Comparison of ENCODE assay signal across 26 cellular contexts in the genomic region with DNA sequence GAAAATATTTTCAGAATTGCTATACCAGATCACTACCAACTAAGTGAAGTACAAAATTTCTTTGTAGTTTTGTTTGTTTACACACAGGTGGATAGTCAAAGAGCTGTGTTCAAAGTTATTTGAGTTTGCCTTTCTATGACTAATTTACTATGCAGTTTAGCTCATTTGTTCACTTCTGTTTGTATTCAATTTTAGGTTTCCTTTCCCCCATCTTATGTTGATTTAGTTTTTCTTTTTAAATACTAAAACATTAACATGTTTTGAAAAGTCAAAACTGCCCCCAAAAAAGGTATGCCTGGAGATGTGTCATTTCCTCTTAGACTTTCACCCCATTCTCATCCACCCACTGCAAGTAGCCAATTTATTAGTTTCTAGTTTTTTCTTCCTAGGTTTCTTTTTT. TPM values are rescaled to one million over a fixed set of nuclear protein-coding genes. Genes with fewer than 3 reads are reported as not detected.
DNase-seq lines count a peak whose midpoint lies in the region; ATAC-seq and TF ChIP-seq lines count a peak whose summit lies in the region.
"Had no signal": no experiment of that assay in that cellular context is flagged by ENCODE, and none has a peak within 500 bp of the region (broad histone marks: within the 10 kb centered on the region; RNA-seq: fewer than 3 reads in every experiment).

No MANE protein-coding gene starts in this region.

- H3K27ac Mint-ChIP-seq in T-helper 1 cell treated with Interleukin-12 subunit alpha and Interleukin-12 subunit beta and Interleukin-4 antibody, amounts not matched to agents 30 μg/mL and 1 μg/mL, for 36 hours, result peak overlapping the region; percentile 62
- H3K27ac Mint-ChIP-seq in naive thymus-derived CD4-positive, alpha-beta T cell, result peak overlapping the region in 5 of 9 donors; percentile 15 to 75 (median 64)

- no peaks in the 10 kb centered on the region for H3K36me3 Mint-ChIP-seq in T-helper 1 cell treated with Interleukin-12 subunit alpha and Interleukin-12 subunit beta and Interleukin-4 antibody, amounts not matched to agents 30 μg/mL and 1 μg/mL, for 36 hours (ENCODE audit: low read depth)
- peaks cover 0 to 5% (median 0%) of the 10 kb centered on the region in 5 donors for H3K36me3 Mint-ChIP-seq in naive thymus-derived CD4-positive, alpha-beta T cell

- CTCF ChIA-PET in naive thymus-derived CD4-positive, alpha-beta T cell (lab: Charles Lee), result interaction anchor here (0.6 kb wide), 1 partner anchor 17 kb away, joined by 6 read pairs; no protein-coding TSS in a partner anchor

- H3K27me3 Mint-ChIP-seq in T-helper 1 cell treated with Interleukin-12 subunit alpha and Interleukin-12 subunit beta and Interleukin-4 antibody, amounts not matched to agents 30 μg/mL and 1 μg/mL, for 36 hours (ENCODE audit: low read depth), result no peaks in the 10 kb centered on the region
- no peaks in the 10 kb centered on the region for H3K27me3 Mint-ChIP-seq in naive thymus-derived CD4-positive, alpha-beta T cell

- intact Hi-C loops in naive thymus-derived CD4-positive, alpha-beta T cell (cut with micrococcal nuclease), result loop anchor here (2.0 to 10.0 kb wide), 4 partner anchors 279 to 831 kb away; a partner anchor contains a TSS

- POLR2A ChIA-PET in naive thymus-derived CD4-positive, alpha-beta T cell (lab: Charles Lee), result no interaction called here

- H3K27ac ChIP-seq in ACC112 (ENCODE audit: low read depth, low read length) (0 out of 2 replicates have a peak overlapping the region, but pooled peaks have one; percentile 11), SJSA1 (peak overlapping the region; percentile 91), brain microvascular endothelial cell (no peak overlapping the region)
- no peak overlapping the region for H3K27ac ChIP-seq in naive thymus-derived CD4-positive, alpha-beta T cell (ENCODE audit: low read depth, low read length)
- H3K27ac ChIP-seq: Peyer's patch, tibial artery had no signal

- H3K27me3 ChIP-seq in ACC112 (ENCODE audit: insufficient read depth, low read length), result no peaks in the 10 kb centered on the region
- no peaks in the 10 kb centered on the region for H3K27me3 ChIP-seq in SJSA1 (replicated peaks)
- no peaks in the 10 kb centered on the region for H3K27me3 ChIP-seq in naive thymus-derived CD4-positive, alpha-beta T cell (ENCODE audit: control insufficient read depth in 2 of 2, insufficient read depth in 2 of 2, low read length in 2 of 2)
- no peaks in the 10 kb centered on the region for H3K27me3 ChIP-seq in brain microvascular endothelial cell (replicated peaks)
- H3K27me3 ChIP-seq: BE2C, MG63, Peyer's patch, tibial artery had no signal

- H3K36me3 ChIP-seq in ACC112 (ENCODE audit: insufficient read depth, low read length) (no peaks in the 10 kb centered on the region), SJSA1 (peaks cover 6% of the 10 kb centered on the region; the same call in 1 of the 2 replicates), brain microvascular endothelial cell (replicated peaks) (no peaks in the 10 kb centered on the region)
- no peaks in the 10 kb centered on the region for H3K36me3 ChIP-seq in naive thymus-derived CD4-positive, alpha-beta T cell (ENCODE audit: control insufficient read depth in 2 of 3, insufficient read depth in 3 of 3, low read length in 3 of 3)
- H3K36me3 ChIP-seq: BE2C, MG63, Peyer's patch, tibial artery had no signal

- no peaks in the 10 kb centered on the region for H3K79me2 ChIP-seq in ACC112 (ENCODE audit: control insufficient read depth, insufficient read depth, low read length, unreplicated experiment)

- ATAC-seq in naive thymus-derived CD4-positive, alpha-beta T cell, result no peak
- no peak for ATAC-seq in HG03280 (IDR thresholded peaks at IDR 0.05; ENCODE audit: unreplicated experiment)

- H3K4me3 Mint-ChIP-seq in T-helper 1 cell treated with Interleukin-12 subunit alpha and Interleukin-12 subunit beta and Interleukin-4 antibody, amounts not matched to agents 30 μg/mL and 1 μg/mL, for 36 hours, result no peak overlapping the region
- H3K4me3 Mint-ChIP-seq in naive thymus-derived CD4-positive, alpha-beta T cell, result peak overlapping the region in 1 of 10 donors; percentile 80

- no peaks in the 10 kb centered on the region for H3K9me3 Mint-ChIP-seq in T-helper 1 cell treated with Interleukin-12 subunit alpha and Interleukin-12 subunit beta and Interleukin-4 antibody, amounts not matched to agents 30 μg/mL and 1 μg/mL, for 36 hours
- peaks cover 0 to 5% (median 0%) of the 10 kb centered on the region in 11 donors for H3K9me3 Mint-ChIP-seq in naive thymus-derived CD4-positive, alpha-beta T cell

- no peaks in the 10 kb centered on the region for H3K9me3 ChIP-seq in SJSA1 (replicated peaks)
- no peaks in the 10 kb centered on the region for H3K9me3 ChIP-seq in naive thymus-derived CD4-positive, alpha-beta T cell (ENCODE audit: control insufficient read depth in 2 of 3, low read length in 3 of 3)
- H3K9me3 ChIP-seq: BE2C, MG63, Peyer's patch, tibial artery had no signal

- no peak for DNase-seq in T-helper 1 cell
- peak in 1 of 2 experiments; percentile 55 for DNase-seq in SJSA1 (ENCODE audit: low read depth in 1 of 2, low spot score in 2 of 2)
- DNase-seq in naive thymus-derived CD4-positive, alpha-beta T cell, result no peak
- DNase-seq in NCI-H748 (lab: John Stamatoyannopoulos, UW; ENCODE audit: unreplicated experiment), result no peak
- DNase-seq in brain microvascular endothelial cell, result no peak
- DNase-seq: 8988T; activated T-cell treated with anti-CD3 and anti-CD28 coated beads, Interleukin-2, amount 50 U/mL, for 48 hours; BE2C; Calu3; kidney; MG63; NCI-H1436; NCI-H510A; NK-92 treated with Interleukin-12 subunit alpha and Interleukin-12 subunit beta, amount 100 ng/mL, for 24 hours; occipital lobe; Peyer's patch; small intestine; stimulated activated naive CD4-positive, alpha-beta T cell; tibial artery had no signal

- H2AFZ ChIP-seq in ACC112 (ENCODE audit: low read length, unreplicated experiment), result no peak overlapping the region

- in situ Hi-C loops in brain microvascular endothelial cell (cut with HindIII; ENCODE audit: low pct_ligation_motif_present, low sequenced_read_pairs), result no loop called here

- TF ChIP-seq CTCF in brain microvascular endothelial cell (IDR thresholded peaks at IDR 0.05; ENCODE audit: low read depth, low read length, missing control alignments), result no peak

- peaks cover 38% of the 10 kb centered on the region for H3K4me1 Mint-ChIP-seq in T-helper 1 cell treated with Interleukin-12 subunit alpha and Interleukin-12 subunit beta and Interleukin-4 antibody, amounts not matched to agents 30 μg/mL and 1 μg/mL, for 36 hours (ENCODE audit: low read depth)
- H3K4me1 Mint-ChIP-seq in naive thymus-derived CD4-positive, alpha-beta T cell, result peaks cover 4 to 39% (median 28%) of the 10 kb centered on the region in 7 donors

- H3K4me3 ChIP-seq in ACC112 (ENCODE audit: low read depth, low read length) (no peak overlapping the region), SJSA1 (no peak overlapping the region), brain microvascular endothelial cell (ENCODE audit: low read depth, low read length) (no peak overlapping the region)
- no peak overlapping the region for H3K4me3 ChIP-seq in naive thymus-derived CD4-positive, alpha-beta T cell (ENCODE audit: low read length)
- H3K4me3 ChIP-seq: lung, MG63, Peyer's patch, tibial artery had no signal

- H3K4me1 ChIP-seq in ACC112 (ENCODE audit: control insufficient read depth, insufficient read depth, low read length, unreplicated experiment) (peaks cover 17% of the 10 kb centered on the region), SJSA1 (replicated peaks) (peaks cover 47% of the 10 kb centered on the region)
- H3K4me1 ChIP-seq in naive thymus-derived CD4-positive, alpha-beta T cell (ENCODE audit: control insufficient read depth in 2 of 2, insufficient read depth in 2 of 2, low read length in 2 of 2), result peaks cover 0 to 4% of the 10 kb centered on the region in 2 donors

RNA-seq across cellular contexts. Expression of a gene that starts 18.7 kb away (rescaled TPM):
- 1.7 TPM in 1 of 2 replicates, not detected in the other for total RNA-seq in SJSA1 (2014; rRNA removed; shearing (Covaris generic))
- not detected for total RNA-seq in naive thymus-derived CD4-positive, alpha-beta T cell
- not detected for polyA plus RNA-seq in naive thymus-derived CD4-positive, alpha-beta T cell
- total RNA-seq: fibroblast of lung; glomerular endothelial cell; occipital lobe; T-helper 2 cell treated with Interferon-gamma antibody and Interleukin-4, amounts not matched to agents 100 ng/mL and 5 ng/mL, for 36 hours had no signal

RNA-seq across cellular contexts. Expression of a gene that starts 21.4 kb away (rescaled TPM):
- total RNA-seq in SJSA1 (2014; rRNA removed; shearing (Covaris generic)), result 12.7 and 20.9 TPM in 2 replicates
- 10 to 100 TPM in 3 of 5 experiments, 1 to 10 TPM in 2; 8.8 to 19.3 (median 12.2) TPM for total RNA-seq in naive thymus-derived CD4-positive, alpha-beta T cell
- polyA plus RNA-seq in naive thymus-derived CD4-positive, alpha-beta T cell, result 1 to 10 TPM; 7.0 to 8.0 TPM

Comparison
In these comparisons a context has a peak if more than half of its experiments do, and no peak if none do; other contexts are left out.
1. H3K27ac ChIP-seq: peak in ACC112 (single experiment) and SJSA1 (single experiment); none in naive thymus-derived CD4-positive, alpha-beta T cell (single experiment) and brain microvascular endothelial cell (single experiment).